8 cellular contexts compared by ENCODE assay signal in genomic region chr6:149190228-149190831, GRCh38.
DNase-seq lines count a peak whose midpoint lies in the region; ATAC-seq, FAIRE-seq and TF ChIP-seq lines count a peak whose summit lies in the region.

No MANE protein-coding gene starts in this region.

- no peak overlapping the region for H2AFZ ChIP-seq in SK-N-SH (ENCODE audit: low read depth)
- no peak overlapping the region for H2AFZ ChIP-seq in GM12878 (ENCODE audit: control insufficient read depth, low read depth, low read length)
- H2AFZ ChIP-seq in parathyroid adenoma: no peak overlapping the region

- H3K9me3 ChIP-seq in SK-N-SH (no peaks in the 10 kb centered on the region; the same call in 1 of the 2 replicates), GM12878 (replicated peaks; ENCODE audit: control insufficient read depth, insufficient read depth, low read length) (no peaks in the 10 kb centered on the region; the same call in 1 of the 3 replicates), parathyroid adenoma (ENCODE audit: control insufficient read depth, low read length) (no peaks in the 10 kb centered on the region), MG63 (peaks cover 9% of the 10 kb centered on the region; the same call in 1 of the 2 replicates)

- no peaks in the 10 kb centered on the region for H3K36me3 Mint-ChIP-seq in type B pancreatic cell

- H3F3A ChIP-seq in SK-N-SH (replicated peaks; ENCODE audit: insufficient read depth): no peaks in the 10 kb centered on the region

- no peaks in the 10 kb centered on the region for H3K27me3 ChIP-seq in SK-N-SH (ENCODE audit: insufficient read depth)
- no peaks in the 10 kb centered on the region for H3K27me3 ChIP-seq in GM12878 (replicated peaks in 1 of 2; ENCODE audit: control insufficient read depth in 2 of 2, insufficient read depth in 2 of 2, low read length in 1 of 2)
- no peaks in the 10 kb centered on the region for H3K27me3 ChIP-seq in parathyroid adenoma (ENCODE audit: control insufficient read depth, insufficient read depth, low read length)
- H3K27me3 ChIP-seq in MG63: no peaks in the 10 kb centered on the region

- POLR2A ChIA-PET in SK-N-SH (lab: Yijun Ruan, JAX) (no interaction called here), GM12878 (lab: Charles Lee) (no interaction called here)

- in situ Hi-C loops in GM12878 (cut with MboI): no loop called here

- H3K36me3 ChIP-seq in SK-N-SH (replicated peaks in 1 of 2; ENCODE audit: control insufficient read depth in 1 of 2, insufficient read depth in 2 of 2, low read length in 1 of 2) (no peaks in the 10 kb centered on the region), GM12878 (ENCODE audit: control insufficient read depth in 2 of 2, insufficient read depth in 2 of 2, low read length in 1 of 2) (no peaks in the 10 kb centered on the region), parathyroid adenoma (ENCODE audit: control insufficient read depth, insufficient read depth, low read length) (no peaks in the 10 kb centered on the region), MG63 (no peaks in the 10 kb centered on the region)

- H4K20me1 ChIP-seq in SK-N-SH (ENCODE audit: insufficient read depth): no peaks in the 10 kb centered on the region
- no peaks in the 10 kb centered on the region for H4K20me1 ChIP-seq in GM12878 (ENCODE audit: control insufficient read depth, insufficient read depth)

- no peak overlapping the region for H3K4me3 Mint-ChIP-seq in type B pancreatic cell

- H3K27ac Mint-ChIP-seq in type B pancreatic cell: no peak overlapping the region

- 80% methylated on average over 1 of the region's 1 CpG for WGBS in SK-N-SH (ENCODE audit: low lambda C conversion rate)
- 0% methylated on average over 1 of the region's 1 CpG for WGBS in GM12878 (ENCODE audit: insufficient coverage, insufficient replicate concordance, low lambda C conversion rate, missing lambda C conversion rate)

- H3K4me1 Mint-ChIP-seq in type B pancreatic cell (ENCODE audit: unreplicated experiment): no peaks in the 10 kb centered on the region

- H3K27me3 Mint-ChIP-seq in type B pancreatic cell: no peaks in the 10 kb centered on the region

- TF ChIP-seq RAD21 in SK-N-SH (IDR thresholded peaks at IDR 0.05; ENCODE audit: low read length) (no peak), GM12878 (IDR thresholded peaks at IDR 0.05; ENCODE audit: insufficient read depth, low read depth, low read length) (peak; percentile 61)

- no TSS peak for BruUV-seq in GM12878 (replicated peaks; lab: Mats Ljungman, UMichigan)

- RAD21 ChIA-PET in GM12878 (lab: Charles Lee; ENCODE audit: unreplicated experiment): interaction anchor here (0.5 to 4.0 kb wide), 28 partner anchors 9 to 613 kb away, joined by 3 to 47 read pairs (median 3); partner anchors contain the start of gene TAB2

- peak; percentile 17; the same call in 1 of the 2 replicates for TF ChIP-seq CTCF in SK-N-SH (IDR thresholded peaks at IDR 0.05)
- TF ChIP-seq CTCF in GM12878 (IDR thresholded peaks at IDR 0.05 in 2 of 3, conservative IDR thresholded peaks at IDR 0.05 in 1 of 3; ENCODE audit: control insufficient read depth in 2 of 3, extremely low read depth in 1 of 3, insufficient read depth in 1 of 3, low read depth in 3 of 3, low read length in 3 of 3): peak; percentile 39 to 57 (median 51)
- TF ChIP-seq CTCF in parathyroid adenoma (IDR thresholded peaks at IDR 0.05): peak; percentile 28
- no peak for TF ChIP-seq CTCF in type B pancreatic cell (conservative IDR thresholded peaks at IDR 0.05)

- no peaks in the 10 kb centered on the region for H3K9me2 ChIP-seq in SK-N-SH

- H3K9me3 Mint-ChIP-seq in type B pancreatic cell: peaks cover 22% of the 10 kb centered on the region

- TF ChIP-seq EP300 in SK-N-SH (IDR thresholded peaks at IDR 0.05; ENCODE audit: borderline replicate concordance in 1 of 2, low read depth in 1 of 2, low read length in 1 of 2) (no peak), GM12878 (IDR thresholded peaks at IDR 0.05; ENCODE audit: borderline replicate concordance in 1 of 2, control insufficient read depth in 1 of 2, low read depth in 2 of 2, low read length in 2 of 2) (no peak)

- H3K79me2 ChIP-seq in SK-N-SH (ENCODE audit: insufficient read depth) (no peaks in the 10 kb centered on the region), GM12878 (ENCODE audit: control insufficient read depth, insufficient read depth, low read length) (no peaks in the 10 kb centered on the region), parathyroid adenoma (no peaks in the 10 kb centered on the region)

- H3K4me1 ChIP-seq in SK-N-SH (ENCODE audit: control insufficient read depth in 1 of 2, insufficient read depth in 2 of 2, low read depth in 1 of 2, low read length in 1 of 2) (no peaks in the 10 kb centered on the region), GM12878 (ENCODE audit: control insufficient read depth, insufficient read depth, low read length) (peaks cover 5% of the 10 kb centered on the region), parathyroid adenoma (no peaks in the 10 kb centered on the region)

- H3K27ac ChIP-seq in SK-N-SH (ENCODE audit: low read depth in 2 of 2, low read length in 1 of 2) (no peak overlapping the region), GM12878 (ENCODE audit: control insufficient read depth, insufficient read depth) (no peak overlapping the region), parathyroid adenoma (no peak overlapping the region)

- TF ChIP-seq POLR2A in GM12878 (IDR thresholded peaks at IDR 0.05; ENCODE audit: low read depth, low read length): no peak

- FAIRE-seq in GM12878 (lab: Jason Lieb, UNC): no peak

- ATAC-seq in SK-N-SH treated with all-trans-retinoic acid at 6 μM for 48 hours (no peak), GM12878 (peak; percentile 95), HG03571 (IDR thresholded peaks at IDR 0.05; ENCODE audit: unreplicated experiment) (no peak)

- H3K4me2 ChIP-seq in SK-N-SH (no peak overlapping the region), GM12878 (ENCODE audit: control insufficient read depth, insufficient read depth) (no peak overlapping the region), parathyroid adenoma (ENCODE audit: low read length) (no peak overlapping the region)

- SMC1A ChIA-PET in GM12878 (lab: Charles Lee; ENCODE audit: uncharacterized antibody, unreplicated experiment): interaction anchor here (0.6 to 3.8 kb wide), 43 partner anchors 10 to 327 kb away, joined by 3 to 49 read pairs (median 4); no protein-coding TSS in a partner anchor

- no peak for DNase-seq in SK-N-SH
- DNase-seq in SKM-1 (lab: John Stamatoyannopoulos, UW; ENCODE audit: unreplicated experiment): peak; percentile 8
- no peak for DNase-seq in GM12878 (ENCODE audit: low read depth, low spot score)
- no peak for DNase-seq in type B pancreatic cell (ENCODE audit: extremely low spot score, unreplicated experiment)
- no peak for DNase-seq in MG63

- intact Hi-C loops in GM12878 (cut with micrococcal nuclease; ENCODE audit: unreplicated experiment): loop anchor here (1.0 to 2.0 kb wide), 3 partner anchors 160 to 327 kb away; no protein-coding TSS in a partner anchor

- CTCF ChIA-PET in SK-N-SH (lab: Yijun Ruan, JAX): interaction anchor here (1.8 kb wide), 1 partner anchor 242 kb away, joined by 3 read pairs; no protein-coding TSS in a partner anchor
- CTCF ChIA-PET in GM12878 (lab: Yijun Ruan, JAX): interaction anchor here (0.6 to 3.4 kb wide), 50 partner anchors 9 to 338 kb away, joined by 3 to 41 read pairs (median 4); no protein-coding TSS in a partner anchor

- H3K9ac ChIP-seq in SK-N-SH (no peak overlapping the region), GM12878 (ENCODE audit: control insufficient read depth, insufficient read depth, low read length) (no peak overlapping the region), parathyroid adenoma (no peak overlapping the region)

- H3K4me3 ChIP-seq in SK-N-SH (ENCODE audit: low read depth in 2 of 2, low read length in 1 of 2): no peak overlapping the region
- H3K4me3 ChIP-seq in GM12878: no peak overlapping the region
- H3K4me3 ChIP-seq in parathyroid adenoma (ENCODE audit: low read depth, low read length): no peak overlapping the region
- H3K4me3 ChIP-seq in MG63: no peak overlapping the region

TF ChIP-seq in SK-N-SH, 30 proteins besides CTCF, POLR2A, EP300 and RAD21 (continues in another document):
- TF ChIP-seq FOSL2 (IDR thresholded peaks at IDR 0.05; ENCODE audit: borderline replicate concordance, low read depth) (no peak), NRF1 (IDR thresholded peaks at IDR 0.05; ENCODE audit: low read depth, low read length) (no peak), PBX3 (IDR thresholded peaks at IDR 0.05) (no peak)

TF ChIP-seq in SK-N-SH treated with all-trans-retinoic acid at 6 μM for 48 hours, 23 proteins besides CTCF, POLR2A, EP300 and RAD21 (continues in another document):
- TF ChIP-seq CREB5 (CRISPR knock-in tag; IDR thresholded peaks at IDR 0.05; ENCODE audit: low read depth) (no peak), ZFP30 (CRISPR knock-in tag; IDR thresholded peaks at IDR 0.05) (no peak), ISL1 (CRISPR knock-in tag; IDR thresholded peaks at IDR 0.05) (no peak)

TF ChIP-seq in GM12878, 131 proteins besides CTCF, POLR2A, EP300 and RAD21 (continues in another document):
- TF ChIP-seq TARDBP (IDR thresholded peaks at IDR 0.05; ENCODE audit: borderline replicate concordance): no peak
- no peak for TF ChIP-seq NBN (IDR thresholded peaks at IDR 0.05)
- TF ChIP-seq SMAD5 (IDR thresholded peaks at IDR 0.05; ENCODE audit: low read depth): no peak
- peak; percentile 13; the same call in 1 of the 2 replicates for TF ChIP-seq RUNX3 (IDR thresholded peaks at IDR 0.05; ENCODE audit: low read length)
- TF ChIP-seq ZBTB33 (IDR thresholded peaks at IDR 0.05): no peak
- TF ChIP-seq SIX5 (IDR thresholded peaks at IDR 0.05; ENCODE audit: low read depth, low read length, severe bottlenecking): no peak
- TF ChIP-seq BMI1 (IDR thresholded peaks at IDR 0.05; ENCODE audit: borderline replicate concordance): no peak

Comparison
In these comparisons a context has a peak if more than half of its experiments do, and no peak if none do; other contexts are left out.
1. Of the 26 proteins assayed by ChIP-seq in both GM12878 and SK-N-SH: peak only in GM12878: RAD21, SMC3 and YY1; only in SK-N-SH: none; in both: CTCF; in neither: 22.